18 cellular contexts compared by ENCODE assay signal in the genomic region with DNA sequence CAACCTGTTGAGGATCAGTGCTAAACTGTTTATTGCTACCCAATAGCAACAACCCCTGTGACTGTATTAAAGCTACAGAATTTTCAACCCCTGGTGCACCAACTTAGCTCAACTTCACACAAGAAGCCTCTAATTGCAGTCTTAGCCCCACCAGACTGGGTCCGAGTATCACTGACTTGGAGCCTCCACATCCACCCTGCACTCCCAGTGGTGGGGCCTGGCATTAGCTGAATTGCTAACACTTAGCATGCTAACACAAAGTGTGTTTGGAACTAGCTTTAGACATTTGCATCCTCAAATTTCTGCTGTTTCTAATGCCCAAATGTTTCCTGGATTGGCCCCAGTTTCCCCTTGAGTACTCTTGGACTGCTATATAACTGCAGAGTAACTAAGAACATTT.
A peak's percentile ranks its signal among the peaks of the same experiment; 100 is the strongest.
DNase-seq lines count a peak whose midpoint lies in the region; ATAC-seq and TF ChIP-seq lines count a peak whose summit lies in the region.
"Had no signal": no experiment of that assay in that cellular context is flagged by ENCODE, and none has a peak within 500 bp of the region (broad histone marks: within the 10 kb centered on the region; RNA-seq: fewer than 3 reads in every experiment).

No MANE protein-coding gene starts in this region.

- no peak overlapping the region for H4K91ac ChIP-seq in H9 (ENCODE audit: insufficient read length, low read depth, low read length)

- H3K27ac Mint-ChIP-seq in H9 (no peak overlapping the region), WTC11 (no peak overlapping the region)
- H3K27ac Mint-ChIP-seq in activated T-helper 17 cell treated with anti-CD3 and anti-CD28 coated beads, Interleukin-2, amount 50 U/mL, for 72 hours, result no peak overlapping the region

- no peak overlapping the region for H3K14ac ChIP-seq in H9 (ENCODE audit: insufficient read depth, low read length)

- POLR2A ChIA-PET in WTC11 (lab: Charles Lee), result no interaction called here

- no peak overlapping the region for H2BK5ac ChIP-seq in H9 (ENCODE audit: insufficient read length, low read length)

- no peaks in the 10 kb centered on the region for H3K36me3 Mint-ChIP-seq in H9 (ENCODE audit: insufficient read depth in 1 of 3, low read depth in 3 of 3)
- H3K36me3 Mint-ChIP-seq in WTC11, result no peaks in the 10 kb centered on the region
- no peaks in the 10 kb centered on the region for H3K36me3 Mint-ChIP-seq in activated T-helper 17 cell treated with anti-CD3 and anti-CD28 coated beads, Interleukin-2, amount 50 U/mL, for 72 hours (ENCODE audit: low read depth)

- H4K5ac ChIP-seq in H9 (ENCODE audit: insufficient read length, low read depth, low read length), result no peak overlapping the region

- H3K27ac ChIP-seq in DND-41 (ENCODE audit: low read length) (no peak overlapping the region), H9 (ENCODE audit: insufficient read length, low read depth, low read length) (no peak overlapping the region)
- H3K27ac ChIP-seq: RWPE1 had no signal

- no peaks in the 10 kb centered on the region for H3K27me3 ChIP-seq in DND-41 (ENCODE audit: insufficient read depth, low read length, poor library complexity)
- no peaks in the 10 kb centered on the region for H3K27me3 ChIP-seq in H9 (ENCODE audit: insufficient read depth, low read length)
- H3K27me3 ChIP-seq: MG63 had no signal

- no peaks in the 10 kb centered on the region for H3K23me2 ChIP-seq in H9 (ENCODE audit: insufficient read length, low read depth, low read length, poor library complexity, severe bottlenecking)

- H3K9ac ChIP-seq in DND-41 (ENCODE audit: low read depth, low read length), result no peak overlapping the region
- no peak overlapping the region for H3K9ac ChIP-seq in H9 (ENCODE audit: extremely low read depth, insufficient read length, low read length)

- no CpG with 5 or more reads among the region's 1 CpG for WGBS in H9 (ENCODE audit: extremely low coverage, insufficient read length, low lambda C conversion rate)

- no peak overlapping the region for H3K4ac ChIP-seq in H9 (ENCODE audit: low read depth, low read length)

- H2BK15ac ChIP-seq in H9 (ENCODE audit: low read depth, low read length), result no peak overlapping the region

- no peak overlapping the region for H2BK20ac ChIP-seq in H9 (ENCODE audit: low read depth, low read length, poor library complexity, severe bottlenecking)

- no peak overlapping the region for H3T11ph ChIP-seq in H9 (ENCODE audit: low read length)

- H4K8ac ChIP-seq in H9 (replicated peaks; ENCODE audit: insufficient read length, low read depth, low read length), result no peak overlapping the region

- no peaks in the 10 kb centered on the region for H3K36me3 ChIP-seq in DND-41 (ENCODE audit: insufficient read depth, low read length)
- H3K36me3 ChIP-seq: HAP-1, MG63 had no signal

- TF ChIP-seq CTCF in DND-41 (IDR thresholded peaks at IDR 0.05; ENCODE audit: borderline replicate concordance, extremely low read depth, low read length, poor library complexity, severe bottlenecking) (peak; percentile 17), H9 (conservative IDR thresholded peaks at IDR 0.05) (peak; percentile 37; the same call in 1 of the 3 replicates), WTC11 (IDR thresholded peaks at IDR 0.05) (no peak), epithelial cell of esophagus (IDR thresholded peaks at IDR 0.05; ENCODE audit: insufficient read depth, low read depth, low read length, missing control alignments) (peak; percentile 8)

- no peak overlapping the region for H3K56ac ChIP-seq in H9 (ENCODE audit: insufficient read length, low read depth, low read length)

- no peak for DNase-seq in DND-41
- DNase-seq in H9, result no peak
- no peak for DNase-seq in WTC11 (ENCODE audit: low spot score)
- no peak for DNase-seq in epithelial cell of esophagus (ENCODE audit: low read depth)
- no peak for DNase-seq in activated effector memory CD4-positive, alpha-beta T cell treated with Interleukin-2 at 50 U/mL for 16 hours
- DNase-seq in occipital lobe (lab: John Stamatoyannopoulos, UW), result no peak
- DNase-seq: Calu3, KBM-7, MG63, NCI-H2029, NCI-H2227 treated with DMSO at 0.1 percent for 48 hours, NCI-H526 treated with DMSO at 0.1 percent for 48 hours, SHP77, T-helper 1 cell had no signal

- H3K79me1 ChIP-seq in H9 (ENCODE audit: insufficient read depth, low read depth, low read length, poor library complexity, severe bottlenecking), result no peaks in the 10 kb centered on the region

- H4K20me1 ChIP-seq in DND-41 (ENCODE audit: insufficient read depth, low read length) (no peaks in the 10 kb centered on the region), H9 (ENCODE audit: control insufficient read depth, insufficient read depth, insufficient read length) (no peaks in the 10 kb centered on the region)

- H2BK12ac ChIP-seq in H9 (ENCODE audit: insufficient read length, low read depth, low read length), result no peak overlapping the region

- no peak overlapping the region for H3K4me2 ChIP-seq in DND-41 (ENCODE audit: insufficient read depth, low read length)
- H3K4me2 ChIP-seq in H9 (ENCODE audit: insufficient read depth, insufficient read length, low read length), result no peak overlapping the region

- H3K27me3 Mint-ChIP-seq in H9 (ENCODE audit: low read depth), result peaks cover 5% of the 10 kb centered on the region
- H3K27me3 Mint-ChIP-seq in WTC11 (ENCODE audit: low read depth), result peaks cover 17% of the 10 kb centered on the region
- peaks cover 13% of the 10 kb centered on the region for H3K27me3 Mint-ChIP-seq in activated T-helper 17 cell treated with anti-CD3 and anti-CD28 coated beads, Interleukin-2, amount 50 U/mL, for 72 hours

- peaks cover 20% of the 10 kb centered on the region for H3K4me1 ChIP-seq in DND-41 (ENCODE audit: insufficient read depth, low read length)
- H3K4me1 ChIP-seq in H9 (ENCODE audit: insufficient read depth, low read length), result no peaks in the 10 kb centered on the region

- no peaks in the 10 kb centered on the region for H3K79me2 ChIP-seq in DND-41 (ENCODE audit: insufficient read depth, low read length)
- H3K79me2 ChIP-seq in H9 (ENCODE audit: insufficient read depth, low read length), result no peaks in the 10 kb centered on the region

- no peaks in the 10 kb centered on the region for H3K9me3 Mint-ChIP-seq in H9
- no peaks in the 10 kb centered on the region for H3K9me3 Mint-ChIP-seq in WTC11
- no peaks in the 10 kb centered on the region for H3K9me3 Mint-ChIP-seq in activated T-helper 17 cell treated with anti-CD3 and anti-CD28 coated beads, Interleukin-2, amount 50 U/mL, for 72 hours

- H2BK120ac ChIP-seq in H9 (ENCODE audit: low read depth, low read length, poor library complexity, severe bottlenecking), result no peak overlapping the region

- no peak overlapping the region for H2AK5ac ChIP-seq in H9 (ENCODE audit: insufficient read length, low read length)

- no peak overlapping the region for H3K18ac ChIP-seq in H9 (ENCODE audit: insufficient read length, low read depth, low read length)

- H3K4me1 Mint-ChIP-seq in H9 (peaks cover 7 to 8% of the 10 kb centered on the region in 2 experiments), WTC11 (peaks cover 8% of the 10 kb centered on the region)
- H3K4me1 Mint-ChIP-seq in activated T-helper 17 cell treated with anti-CD3 and anti-CD28 coated beads, Interleukin-2, amount 50 U/mL, for 72 hours, result no peaks in the 10 kb centered on the region

- H3K4me3 Mint-ChIP-seq in H9 (no peak overlapping the region), WTC11 (no peak overlapping the region)
- no peak overlapping the region for H3K4me3 Mint-ChIP-seq in activated T-helper 17 cell treated with anti-CD3 and anti-CD28 coated beads, Interleukin-2, amount 50 U/mL, for 72 hours

- H3K4me3 ChIP-seq in DND-41 (ENCODE audit: low read depth in 1 of 2, low read length in 2 of 2) (no peak overlapping the region), epithelial cell of esophagus (ENCODE audit: low read length) (no peak overlapping the region)
- H3K4me3 ChIP-seq: HAP-1, MG63 had no signal

- ATAC-seq in DND-41 (ENCODE audit: insufficient read depth, low read depth) (no peak), WTC11 (peak; percentile 86), HG02678 (IDR thresholded peaks at IDR 0.05; ENCODE audit: unreplicated experiment) (no peak)
- ATAC-seq in activated T-helper 17 cell treated with anti-CD3 and anti-CD28 coated beads, Interleukin-2, amount 50 U/mL, for 72 hours (replicated peaks), result no peak

- CTCF ChIA-PET in WTC11 (lab: Charles Lee), result interaction anchor here (0.6 to 1.5 kb wide), 3 partner anchors 57 to 201 kb away, joined by 3 to 5 read pairs (median 4); no protein-coding TSS in a partner anchor

- H3K23ac ChIP-seq in H9 (ENCODE audit: insufficient read length, low read depth, low read length), result no peak overlapping the region

- no peak overlapping the region for H2AFZ ChIP-seq in DND-41 (ENCODE audit: low read depth, low read length)
- no peak overlapping the region for H2AFZ ChIP-seq in H9 (ENCODE audit: low read length)

- H3K9me3 ChIP-seq in DND-41 (ENCODE audit: insufficient read depth, low read length, severe bottlenecking) (no peaks in the 10 kb centered on the region), H9 (ENCODE audit: control insufficient read depth, low read depth, low read length) (no peaks in the 10 kb centered on the region)
- H3K9me3 ChIP-seq: HAP-1, MG63 had no signal

TF ChIP-seq in WTC11, 78 proteins besides CTCF, POLR2A, EP300 and RAD21 (continues in another document):
- TF ChIP-seq CREM (CRISPR knock-in tag; IDR thresholded peaks at IDR 0.05) (no peak), JUN (CRISPR knock-in tag; IDR thresholded peaks at IDR 0.05) (no peak), ESRRA (CRISPR knock-in tag; IDR thresholded peaks at IDR 0.05; ENCODE audit: borderline replicate concordance) (no peak), SMAD3 (CRISPR knock-in tag; IDR thresholded peaks at IDR 0.05; ENCODE audit: borderline replicate concordance) (no peak), TCF7 (CRISPR knock-in tag; IDR thresholded peaks at IDR 0.05; ENCODE audit: low read depth) (no peak)
- TF ChIP-seq, protein P1, sequence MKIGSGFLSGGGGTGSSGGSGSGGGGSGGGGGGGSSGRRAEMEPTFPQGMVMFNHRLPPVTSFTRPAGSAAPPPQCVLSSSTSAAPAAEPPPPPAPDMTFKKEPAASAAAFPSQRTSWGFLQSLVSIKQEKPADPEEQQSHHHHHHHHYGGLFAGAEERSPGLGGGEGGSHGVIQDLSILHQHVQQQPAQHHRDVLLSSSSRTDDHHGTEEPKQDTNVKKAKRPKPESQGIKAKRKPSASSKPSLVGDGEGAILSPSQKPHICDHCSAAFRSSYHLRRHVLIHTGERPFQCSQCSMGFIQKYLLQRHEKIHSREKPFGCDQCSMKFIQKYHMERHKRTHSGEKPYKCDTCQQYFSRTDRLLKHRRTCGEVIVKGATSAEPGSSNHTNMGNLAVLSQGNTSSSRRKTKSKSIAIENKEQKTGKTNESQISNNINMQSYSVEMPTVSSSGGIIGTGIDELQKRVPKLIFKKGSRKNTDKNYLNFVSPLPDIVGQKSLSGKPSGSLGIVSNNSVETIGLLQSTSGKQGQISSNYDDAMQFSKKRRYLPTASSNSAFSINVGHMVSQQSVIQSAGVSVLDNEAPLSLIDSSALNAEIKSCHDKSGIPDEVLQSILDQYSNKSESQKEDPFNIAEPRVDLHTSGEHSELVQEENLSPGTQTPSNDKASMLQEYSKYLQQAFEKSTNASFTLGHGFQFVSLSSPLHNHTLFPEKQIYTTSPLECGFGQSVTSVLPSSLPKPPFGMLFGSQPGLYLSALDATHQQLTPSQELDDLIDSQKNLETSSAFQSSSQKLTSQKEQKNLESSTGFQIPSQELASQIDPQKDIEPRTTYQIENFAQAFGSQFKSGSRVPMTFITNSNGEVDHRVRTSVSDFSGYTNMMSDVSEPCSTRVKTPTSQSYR (CRISPR knock-in tag; IDR thresholded peaks at IDR 0.05), result no peak
